In the genomic region with DNA sequence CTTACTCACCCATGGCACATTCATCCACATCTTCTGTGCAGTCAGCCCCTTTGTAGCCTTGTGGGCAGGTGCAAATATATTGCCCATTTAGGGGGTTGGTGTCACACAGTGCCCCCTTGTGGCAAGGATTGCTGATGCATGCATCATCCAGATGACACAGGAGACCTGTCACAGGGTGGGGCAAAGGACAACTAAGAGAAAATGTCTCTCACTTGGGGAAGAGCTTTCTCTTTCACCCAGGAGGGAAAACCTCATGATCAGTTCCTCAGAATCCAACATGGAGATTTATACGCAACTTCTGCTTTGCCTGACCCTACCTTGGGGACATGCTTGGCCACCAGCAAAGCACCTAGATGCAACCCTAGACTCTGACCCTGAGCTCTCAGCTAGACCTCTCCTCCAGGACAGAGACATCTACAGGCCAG, we compare ENCODE assay signal across 8 cellular contexts.
DNase-seq lines count a peak whose midpoint lies in the region; ATAC-seq, FAIRE-seq and TF ChIP-seq lines count a peak whose summit lies in the region.

No MANE protein-coding gene starts in this region.

- CTCF ChIA-PET in H1 (lab: Charles Lee; ENCODE audit: partially characterized antibody) = interaction anchor here (0.6 to 3.3 kb wide), 19 partner anchors 9 to 306 kb away, joined by 3 to 22 read pairs (median 3); no protein-coding TSS in a partner anchor

- no peak overlapping the region for H3K56ac ChIP-seq in H1 (replicated peaks; ENCODE audit: insufficient read length, low read depth, low read length)

- peaks cover 3 to 13% (median 6%) of the 10 kb centered on the region in 4 experiments; a peak in 4 of 8 replicates for H3K36me3 ChIP-seq in H1 (ENCODE audit: control insufficient read depth in 2 of 4, insufficient read depth in 4 of 4, low read length in 3 of 4)
- peaks cover 40 to 78% (median 60%) of the 10 kb centered on the region in 5 donors for H3K36me3 ChIP-seq in subcutaneous abdominal adipose tissue (ENCODE audit: control insufficient read depth in 5 of 5, insufficient read depth in 5 of 5, low read length in 5 of 5)

- H3K79me2 ChIP-seq in H1 (ENCODE audit: control insufficient read depth in 1 of 2, insufficient read depth in 2 of 2, low read length in 2 of 2) = no peaks in the 10 kb centered on the region

- no peaks in the 10 kb centered on the region for H3K27me3 Mint-ChIP-seq in naive thymus-derived CD8-positive, alpha-beta T cell

- H4K8ac ChIP-seq in H1 (ENCODE audit: extremely low read depth, insufficient read depth, low read length) = no peak overlapping the region

- H3K4me2 ChIP-seq in H1 (ENCODE audit: insufficient read depth in 1 of 2, low read depth in 2 of 2, low read length in 2 of 2) = no peak overlapping the region

- H2BK20ac ChIP-seq in H1 (ENCODE audit: low read length) = no peak overlapping the region

- peaks cover 5 to 7% (median 6%) of the 10 kb centered on the region in 4 donors for H3K4me1 Mint-ChIP-seq in naive thymus-derived CD8-positive, alpha-beta T cell

- H3K79me1 ChIP-seq in H1 (ENCODE audit: low read depth, low read length) = no peaks in the 10 kb centered on the region; the same call in 1 of the 2 replicates

- H3K9ac ChIP-seq in H1 (replicated peaks in 1 of 4; ENCODE audit: extremely low read depth in 1 of 4, low read depth in 3 of 4, low read length in 3 of 4) (no peak overlapping the region), subcutaneous abdominal adipose tissue (ENCODE audit: low read length in 5 of 5) (no peak overlapping the region)

- H3K9me3 ChIP-seq in H1 (ENCODE audit: insufficient read depth in 2 of 2, low read depth in 1 of 2, low read length in 1 of 2) (no peaks in the 10 kb centered on the region), subcutaneous abdominal adipose tissue (ENCODE audit: control insufficient read depth in 5 of 5, low read length in 5 of 5) (no peaks in the 10 kb centered on the region)

- H3K4me3 ChIP-seq in H1 (ENCODE audit: extremely low read depth in 1 of 4, insufficient read depth in 2 of 4, low read depth in 3 of 4, low read length in 4 of 4) = no peak overlapping the region
- no peak overlapping the region for H3K4me3 ChIP-seq in subcutaneous abdominal adipose tissue (ENCODE audit: low read depth in 1 of 5, low read length in 5 of 5)

- TF ChIP-seq POLR2A in H1 (IDR thresholded peaks at IDR 0.05; ENCODE audit: control extremely low read depth in 1 of 2, low read depth in 2 of 2, low read length in 2 of 2) = no peak

- 71% methylated on average over 1 of the region's 1 CpG; no CpG with 5 or more reads in 1 of the 2 experiments for WGBS in H1 (ENCODE audit: extremely low coverage in 1 of 2, insufficient coverage in 1 of 2, insufficient read length in 1 of 2, insufficient replicate concordance in 2 of 2, low coverage in 1 of 2, low lambda C conversion rate in 2 of 2, missing lambda C conversion rate in 1 of 2), 2 experiments

- no peak for TF ChIP-seq EP300 in H1 (IDR thresholded peaks at IDR 0.05; ENCODE audit: borderline replicate concordance in 1 of 2, low read depth in 2 of 2, low read length in 2 of 2)

- peak; percentile 86 to 94 for ATAC-seq in naive thymus-derived CD8-positive, alpha-beta T cell

- H2BK15ac ChIP-seq in H1 (ENCODE audit: low read length) = no peak overlapping the region

- no peak overlapping the region for H3K18ac ChIP-seq in H1 (ENCODE audit: extremely low read depth, low read length)

- H3K27me3 ChIP-seq in H1 (replicated peaks in 1 of 4; ENCODE audit: control insufficient read depth in 3 of 4, extremely low read depth in 1 of 4, insufficient read depth in 3 of 4, low read length in 3 of 4) (no peaks in the 10 kb centered on the region), subcutaneous abdominal adipose tissue (ENCODE audit: control insufficient read depth in 5 of 5, insufficient read depth in 4 of 5, low read length in 5 of 5) (no peaks in the 10 kb centered on the region)

- peaks cover 17 to 82% (median 36%) of the 10 kb centered on the region in 3 donors for H3K36me3 Mint-ChIP-seq in naive thymus-derived CD8-positive, alpha-beta T cell

- H4K20me1 ChIP-seq in H1 (replicated peaks in 1 of 2; ENCODE audit: control insufficient read depth in 1 of 2, insufficient read depth in 2 of 2, low read length in 2 of 2) = peaks cover 3 to 4% of the 10 kb centered on the region in 2 experiments

- TF ChIP-seq CTCF in H1 (IDR thresholded peaks at IDR 0.05; ENCODE audit: control extremely low read depth in 1 of 3, insufficient read depth in 1 of 3, low read depth in 1 of 3, low read length in 3 of 3) = peak; percentile 78 to 88 (median 86)

- no peak overlapping the region for H2BK12ac ChIP-seq in H1 (ENCODE audit: low read depth, low read length)

- POLR2A ChIA-PET in H1 (lab: Charles Lee; ENCODE audit: partially characterized antibody) = no interaction called here
- POLR2A ChIA-PET in naive thymus-derived CD8-positive, alpha-beta T cell (lab: Charles Lee) = no interaction called here

- H3K4ac ChIP-seq in H1 (replicated peaks; ENCODE audit: insufficient read length, low read depth, low read length) = no peak overlapping the region

- no peak overlapping the region for H3K27ac ChIP-seq in H1 (ENCODE audit: low read depth, low read length)
- H3K27ac ChIP-seq in subcutaneous abdominal adipose tissue (ENCODE audit: low read depth, low read length) = peak overlapping the region; percentile 45

- no peak overlapping the region for H3K23ac ChIP-seq in H1 (ENCODE audit: insufficient read length)

- TF ChIP-seq RAD21 in H1 (IDR thresholded peaks at IDR 0.05 in 1 of 2, conservative IDR thresholded peaks at IDR 0.05 in 1 of 2; ENCODE audit: low read depth in 2 of 2, low read length in 2 of 2) = peak; percentile 64 to 68

- H4K5ac ChIP-seq in H1 (ENCODE audit: insufficient read length, low read depth, low read length) = no peak overlapping the region

- peak overlapping the region in 7 of 10 donors; percentile 8 to 72 (median 24) for H3K27ac Mint-ChIP-seq in naive thymus-derived CD8-positive, alpha-beta T cell

- no peak overlapping the region for H2BK5ac ChIP-seq in H1 (ENCODE audit: low read depth, low read length)

- no peaks in the 10 kb centered on the region for H3K23me2 ChIP-seq in H1 (ENCODE audit: low read depth, low read length)

- no peak overlapping the region for H3K4me3 Mint-ChIP-seq in naive thymus-derived CD8-positive, alpha-beta T cell

- no peak overlapping the region for H2AFZ ChIP-seq in H1 (ENCODE audit: low read length)

- DNase-seq in NCI-H1436 (lab: John Stamatoyannopoulos, UW) = peak; percentile 35
- DNase-seq in NCI-H1436 treated with DMSO at 0.1 percent for 48 hours (lab: John Stamatoyannopoulos, UW) = no peak
- peak; percentile 31 for DNase-seq in HCEC 1CT
- peak; percentile 3 for DNase-seq in NCI-H2029 treated with DMSO at 0.1 percent for 48 hours (lab: John Stamatoyannopoulos, UW)
- DNase-seq in activated CD4-positive, alpha-beta T cell treated with anti-CD3 and anti-CD28 coated beads, Interleukin-2, amount 50 U/mL, for 48 hours = peak; percentile 80 to 87
- DNase-seq in H1 (ENCODE audit: low read depth in 1 of 2, low spot score in 2 of 2) = peak; percentile 15 to 86
- DNase-seq in naive thymus-derived CD8-positive, alpha-beta T cell = peak; percentile 47 to 82 (median 66)

- H3K9me3 Mint-ChIP-seq in naive thymus-derived CD8-positive, alpha-beta T cell = no peaks in the 10 kb centered on the region

- no peak overlapping the region for H2AK5ac ChIP-seq in H1 (ENCODE audit: low read depth, low read length)

- H3K14ac ChIP-seq in H1 (ENCODE audit: insufficient read length) = no peak overlapping the region

- no peak overlapping the region for H4K91ac ChIP-seq in H1 (replicated peaks; ENCODE audit: insufficient read length, low read length)

- peak; percentile 87 for FAIRE-seq in H1 (lab: Jason Lieb, UNC)

- H3K4me1 ChIP-seq in H1 (replicated peaks in 1 of 4; ENCODE audit: control insufficient read depth in 3 of 4, insufficient read depth in 4 of 4, low read length in 3 of 4) (no peaks in the 10 kb centered on the region), subcutaneous abdominal adipose tissue (ENCODE audit: control insufficient read depth in 5 of 5, insufficient read depth in 5 of 5, low read length in 5 of 5) (peaks cover 3 to 31% (median 29%) of the 10 kb centered on the region in 5 donors)

- no peak overlapping the region for H2BK120ac ChIP-seq in H1 (replicated peaks; ENCODE audit: low read depth, low read length)

TF ChIP-seq in H1, 55 proteins besides CTCF, POLR2A, EP300 and RAD21:
- TF ChIP-seq SRF (IDR thresholded peaks at IDR 0.05; ENCODE audit: low read depth, low read length) (peak; percentile 71), CREB1 (IDR thresholded peaks at IDR 0.05) (peak; percentile 70), BACH1 (IDR thresholded peaks at IDR 0.05; ENCODE audit: low read length) (peak; percentile 11; the same call in 1 of the 2 replicates), ZNF274 (IDR thresholded peaks at IDR 0.05; ENCODE audit: borderline replicate concordance, extremely low read depth, low read length) (no peak)
